Comparison of ENCODE assay signal across 11 cellular contexts in the genomic region with DNA sequence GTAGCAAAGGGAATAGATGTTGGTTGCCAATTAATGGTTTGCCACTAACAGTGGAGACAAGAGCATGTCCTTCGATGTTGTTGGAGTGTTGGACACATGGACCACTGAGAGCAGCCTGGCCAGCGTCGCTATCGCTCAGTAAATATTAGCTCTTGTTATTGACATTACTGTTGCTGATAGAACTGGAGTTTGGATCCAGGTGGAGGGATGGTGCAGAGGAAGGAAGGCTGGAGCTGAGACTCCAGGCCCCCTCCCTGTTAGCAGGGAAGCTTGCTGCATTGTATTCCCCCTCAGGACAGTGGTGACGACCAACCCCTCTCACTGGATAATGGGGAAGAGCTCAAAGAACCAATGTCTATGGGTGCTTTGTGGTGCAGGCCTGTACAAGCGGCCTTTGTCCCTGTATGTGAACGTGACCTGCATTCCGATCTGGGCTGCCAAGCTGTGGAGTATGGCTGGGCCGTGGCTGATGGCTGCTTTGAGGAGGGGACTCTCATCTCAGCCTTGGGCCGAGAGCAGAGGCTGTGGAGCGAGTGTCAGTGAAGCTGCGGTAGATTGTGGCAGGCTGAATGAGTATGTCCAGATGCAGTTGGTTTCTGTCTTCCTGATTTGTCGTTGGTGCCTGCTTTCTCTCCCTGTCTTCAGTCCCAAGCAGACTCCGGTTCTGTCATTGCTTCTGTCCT. TPM values are rescaled to one million over a fixed set of nuclear protein-coding genes. Genes with fewer than 3 reads are reported as not detected.
A peak's percentile ranks its signal among the peaks of the same experiment; 100 is the strongest.
DNase-seq lines count a peak whose midpoint lies in the region; ATAC-seq and TF ChIP-seq lines count a peak whose summit lies in the region.
"Had no signal": no experiment of that assay in that cellular context is flagged by ENCODE, and none has a peak within 500 bp of the region (broad histone marks: within the 10 kb centered on the region; RNA-seq: fewer than 3 reads in every experiment).

No MANE protein-coding gene starts in this region.

- H4K5ac ChIP-seq in mesendoderm (ENCODE audit: low read length): no peak overlapping the region

- peaks cover 0 to 90% (median 55%) of the 10 kb centered on the region in 6 donors for H3K36me3 ChIP-seq in spleen
- peaks cover 9% of the 10 kb centered on the region for H3K36me3 ChIP-seq in mesendoderm (ENCODE audit: control insufficient read depth, insufficient read depth, low read length)
- H3K36me3 ChIP-seq: prostate gland, uterus had no signal

- CTCF ChIA-PET in activated B cell treated with CpG ODN at 0.5 μM for 24 hours (lab: Charles Lee): interaction anchor here (1.3 to 3.1 kb wide), 2 partner anchors 13 to 56 kb away, joined by 3 to 11 read pairs; no protein-coding TSS in a partner anchor
- CTCF ChIA-PET in HEK293T (lab: Yijun Ruan, JAX): no interaction called here

- peaks cover 39% of the 10 kb centered on the region for H3K79me2 ChIP-seq in mesendoderm (ENCODE audit: control insufficient read depth, insufficient read depth, low read length)

- H3K79me1 ChIP-seq in mesendoderm (ENCODE audit: low read length): peaks cover 28% of the 10 kb centered on the region

- no peaks in the 10 kb centered on the region for H3K9me3 Mint-ChIP-seq in IgD-negative memory B cell
- H3K9me3 Mint-ChIP-seq in activated B cell treated with CpG ODN at 0.5 μM for 24 hours: no peaks in the 10 kb centered on the region

- H2BK15ac ChIP-seq in mesendoderm (replicated peaks; ENCODE audit: low read depth): no peak overlapping the region

- H3K4me3 Mint-ChIP-seq in IgD-negative memory B cell: peak overlapping the region in 2 of 4 donors; percentile 58 to 97
- no peak overlapping the region for H3K4me3 Mint-ChIP-seq in activated B cell treated with CpG ODN at 0.5 μM for 24 hours

- 83 to 91% (median 85%) methylated on average over 14 of the region's 14 CpGs for WGBS in spleen, 5 donors
- no CpG with 5 or more reads among the region's 14 CpGs for WGBS in mesendoderm (ENCODE audit: extremely low coverage, insufficient coverage, low lambda C conversion rate)

- no peaks in the 10 kb centered on the region for H3K9me3 ChIP-seq in spleen
- H3K9me3 ChIP-seq: MG63, prostate gland, uterus had no signal

- no peak for TF ChIP-seq CTCF in activated B cell treated with CpG ODN at 0.5 μM for 24 hours (IDR thresholded peaks at IDR 0.05)
- TF ChIP-seq CTCF in spleen (IDR thresholded peaks at IDR 0.05 in 8 of 11, conservative IDR thresholded peaks at IDR 0.05 in 3 of 11): no peak

- H3K27me3 Mint-ChIP-seq in IgD-negative memory B cell (no peaks in the 10 kb centered on the region), activated B cell treated with CpG ODN at 0.5 μM for 24 hours (no peaks in the 10 kb centered on the region)

- peaks cover 27 to 96% (median 83%) of the 10 kb centered on the region in 6 donors for H3K4me1 ChIP-seq in spleen
- H3K4me1 ChIP-seq in mesendoderm (ENCODE audit: control insufficient read depth, low read depth, low read length): no peaks in the 10 kb centered on the region

- intact Hi-C loops in activated B cell treated with CpG ODN at 0.5 μM for 24 hours (cut with micrococcal nuclease) (no loop called here), spleen (cut with DNase I; ENCODE audit: low total_unique reads) (loop anchor here (10.0 kb wide), 1 partner anchor 151 kb away; the partner anchor contains the start of gene TOMM40)

- H3K27ac Mint-ChIP-seq in IgD-negative memory B cell (peak overlapping the region; percentile 84 to 97 (median 88)), activated B cell treated with CpG ODN at 0.5 μM for 24 hours (peak overlapping the region; percentile 91)

- no peak overlapping the region for H3K56ac ChIP-seq in mesendoderm (ENCODE audit: low read length)

- peak overlapping the region in 6 of 8 donors; percentile 49 to 86 (median 82) for H3K27ac ChIP-seq in spleen
- H3K27ac ChIP-seq in mesendoderm (ENCODE audit: low read depth, low read length): no peak overlapping the region
- H3K27ac ChIP-seq: prostate gland, uterus had no signal

- DNase-seq in activated B cell treated with CpG ODN at 0.5 μM for 24 hours (no peak), hypothalamus (lab: John Stamatoyannopoulos, UW) (peak in 48 of 51 donors; percentile 6 to 94 (median 72)), spleen (no peak), NCI-H1105 treated with DMSO at 0.1 percent for 48 hours (lab: John Stamatoyannopoulos, UW) (no peak), mesendoderm (no peak), HEK293T (ENCODE audit: extremely low spot score) (no peak)
- DNase-seq: H7, MG63, uterus had no signal

- H3K4me2 ChIP-seq in mesendoderm (ENCODE audit: low read length): no peak overlapping the region

- no peak overlapping the region for H3K4ac ChIP-seq in mesendoderm (ENCODE audit: low read depth, low read length)

- H2BK5ac ChIP-seq in mesendoderm (ENCODE audit: low read length): no peak overlapping the region

- H3K27me3 ChIP-seq in spleen (replicated peaks in 1 of 7) (no peaks in the 10 kb centered on the region), mesendoderm (ENCODE audit: insufficient read depth, low read length, poor library complexity) (no peaks in the 10 kb centered on the region)
- H3K27me3 ChIP-seq: MG63, uterus had no signal

- no peak for ATAC-seq in activated B cell treated with CpG ODN at 0.5 μM for 24 hours (ENCODE audit: low read depth)

- H3K23ac ChIP-seq in mesendoderm (ENCODE audit: low read length): no peak overlapping the region

- POLR2A ChIA-PET in activated B cell treated with CpG ODN at 0.5 μM for 24 hours (lab: Charles Lee): interaction anchor here (0.6 to 1.4 kb wide), 7 partner anchors 14 to 542 kb away, joined by 3 to 6 read pairs (median 4); no protein-coding TSS in a partner anchor
- POLR2A ChIA-PET in HEK293T (lab: Yijun Ruan, JAX): no interaction called here

- H3K18ac ChIP-seq in mesendoderm (ENCODE audit: low read length): no peak overlapping the region

- H2BK120ac ChIP-seq in mesendoderm (ENCODE audit: low read depth, low read length): no peak overlapping the region

- H3K4me3 ChIP-seq in spleen: no peak overlapping the region
- no peak overlapping the region for H3K4me3 ChIP-seq in mesendoderm (ENCODE audit: low read length)
- H3K4me3 ChIP-seq: MG63, prostate gland, uterus had no signal

- no peak overlapping the region for H4K8ac ChIP-seq in mesendoderm (ENCODE audit: low read depth, low read length)

- H3K36me3 Mint-ChIP-seq in IgD-negative memory B cell (peaks cover 3% of the 10 kb centered on the region), activated B cell treated with CpG ODN at 0.5 μM for 24 hours (ENCODE audit: low read depth) (peaks cover 63% of the 10 kb centered on the region)

- no peak overlapping the region for H2AK5ac ChIP-seq in mesendoderm (ENCODE audit: low read length)

- H3K4me1 Mint-ChIP-seq in IgD-negative memory B cell: peaks cover 26 to 54% (median 43%) of the 10 kb centered on the region in 3 donors
- peaks cover 77% of the 10 kb centered on the region for H3K4me1 Mint-ChIP-seq in activated B cell treated with CpG ODN at 0.5 μM for 24 hours

- no peak overlapping the region for H3K9ac ChIP-seq in mesendoderm (ENCODE audit: low read length)

- no peak for TF ChIP-seq POLR2A in spleen (IDR thresholded peaks at IDR 0.05)

TF ChIP-seq in HEK293T, 16 proteins besides CTCF, POLR2A, EP300 and RAD21:
- no peak for TF ChIP-seq ARNT (IDR thresholded peaks at IDR 0.05)
- no peak for TF ChIP-seq ELF4 (IDR thresholded peaks at IDR 0.05)
- no peak for TF ChIP-seq ZNF384 (IDR thresholded peaks at IDR 0.05)
- no peak for TF ChIP-seq NFRKB (IDR thresholded peaks at IDR 0.05)
- TF ChIP-seq LEF1 (IDR thresholded peaks at IDR 0.05; ENCODE audit: borderline replicate concordance): no peak

RNA-seq across cellular contexts. Expression of gene CLASRP, which starts 7.0 kb away (rescaled TPM):
- polyA plus RNA-seq in IgD-negative memory B cell: 27.0 TPM
- 133 and 172 TPM in 2 replicates for total RNA-seq in activated B cell treated with CpG ODN at 0.5 μM for 24 hours
- 100 to 1,000 TPM in 6 of 7 donors, 10 to 100 TPM in 1; 97.6 to 153 (median 143) TPM for total RNA-seq in spleen
- 100 to 1,000 TPM in 2 of 3 donors, 10 to 100 TPM in 1; 61.3 to 215 (median 191) TPM for polyA plus RNA-seq in spleen
- 29.1 TPM for polyA plus RNA-seq in mesendoderm (2013, experiment 1 of 2)
- 31.1 TPM for polyA plus RNA-seq in mesendoderm (2013, experiment 2 of 2)

RNA-seq across cellular contexts. Expression of gene ZNF296, which starts 30.5 kb away (rescaled TPM):
- 74.4 TPM for polyA plus RNA-seq in IgD-negative memory B cell
- 27.8 and 28.0 TPM in 2 replicates for total RNA-seq in activated B cell treated with CpG ODN at 0.5 μM for 24 hours
- total RNA-seq in spleen: 1 to 10 TPM; 3.9 to 7.5 (median 6.4) TPM
- polyA plus RNA-seq in spleen: 10 to 100 TPM in 1 of 3 donors, 1 to 10 TPM in 2; 7.3 to 11.9 (median 8.8) TPM
- 5.4 TPM for polyA plus RNA-seq in mesendoderm (2013, experiment 1 of 2)
- polyA plus RNA-seq in mesendoderm (2013, experiment 2 of 2): 5.6 TPM

RNA-seq across cellular contexts. Expression of gene GEMIN7, which starts 33.2 kb away (rescaled TPM):
- polyA plus RNA-seq in IgD-negative memory B cell (115 TPM), spleen (10 to 100 TPM; 43.6 to 51.1 (median 49.7) TPM)
- total RNA-seq in activated B cell treated with CpG ODN at 0.5 μM for 24 hours (37.0 and 38.7 TPM in 2 replicates), spleen (10 to 100 TPM; 19.6 to 33.4 (median 23.1) TPM)
- 31.9 TPM for polyA plus RNA-seq in mesendoderm (2013, experiment 1 of 2)
- 35.0 TPM for polyA plus RNA-seq in mesendoderm (2013, experiment 2 of 2)

RNA-seq across cellular contexts. Expression of gene RELB, which starts 44.5 kb away (rescaled TPM):
- 89.8 TPM for polyA plus RNA-seq in IgD-negative memory B cell
- 117 and 135 TPM in 2 replicates for total RNA-seq in activated B cell treated with CpG ODN at 0.5 μM for 24 hours
- 10 to 100 TPM; 16.6 to 67.4 (median 29.0) TPM for total RNA-seq in spleen
- polyA plus RNA-seq in spleen: 10 to 100 TPM; 23.8 to 48.7 (median 45.3) TPM
- polyA plus RNA-seq in mesendoderm (2013, experiment 1 of 2): 4.8 TPM
- 4.7 TPM for polyA plus RNA-seq in mesendoderm (2013, experiment 2 of 2)

RNA-seq across cellular contexts. Expression of gene PPP1R37, which starts 47.2 kb away (rescaled TPM):
- polyA plus RNA-seq in IgD-negative memory B cell (2.3 TPM), spleen (10 to 100 TPM; 14.3 to 36.7 (median 20.3) TPM)
- total RNA-seq in activated B cell treated with CpG ODN at 0.5 μM for 24 hours (18.8 and 27.2 TPM in 2 replicates), spleen (10 to 100 TPM; 16.2 to 27.1 (median 19.6) TPM)
- 10.0 TPM for polyA plus RNA-seq in mesendoderm (2013, experiment 1 of 2)
- polyA plus RNA-seq in mesendoderm (2013, experiment 2 of 2): 10.7 TPM

Comparison
In these comparisons a context has a peak if more than half of its experiments do, and no peak if none do; other contexts are left out.
1. DNase-seq: peak in hypothalamus (48 of 51); none in activated B cell treated with CpG ODN at 0.5 μM for 24 hours (single experiment), spleen (single experiment), NCI-H1105 treated with DMSO at 0.1 percent for 48 hours (single experiment), mesendoderm (single experiment) and HEK293T (single experiment).